21 cellular contexts compared by ENCODE assay signal in genomic region chr2:2520396-2520795, GRCh38.
DNase-seq lines count a peak whose midpoint lies in the region; ATAC-seq and TF ChIP-seq lines count a peak whose summit lies in the region.
"Had no signal": no experiment of that assay in that cellular context is flagged by ENCODE, and none has a peak within 500 bp of the region (broad histone marks: within the 10 kb centered on the region; RNA-seq: fewer than 3 reads in every experiment).

No MANE protein-coding gene starts in this region.

- H3K27me3 ChIP-seq in WERI-Rb-1 (ENCODE audit: insufficient read depth, low read depth, severe bottlenecking) (no peaks in the 10 kb centered on the region), neural progenitor cell (no peaks in the 10 kb centered on the region)

- peak; percentile 3 for DNase-seq in NCI-H1417 treated with DMSO at 0.1 percent for 48 hours (lab: John Stamatoyannopoulos, UW)
- DNase-seq in WERI-Rb-1, result peak; percentile 35
- DNase-seq in iPS-NIHi7 (ENCODE audit: extremely low spot score), result peak; percentile 47
- peak; percentile 70 for DNase-seq in neural progenitor cell (ENCODE audit: low spot score)
- DNase-seq in effector CD4-positive, alpha-beta T cell, result no peak
- DNase-seq in MV-4-11 (lab: John Stamatoyannopoulos, UW), result no peak
- no peak for DNase-seq in stimulated activated CD4-positive, alpha-beta T cell treated with anti-CD3 and anti-CD28 coated beads, Interleukin-4, amount 100 ng/mL, for 4 hours
- DNase-seq: ACHN; C1 segment of cervical spinal cord; CD8-positive, alpha-beta memory T cell; DMS53; EL; KBM-7; NCI-H1105 treated with DMSO at 0.1 percent for 48 hours; NCI-H2029; NCI-H510A; NCI-H774; SHP77 treated with DMSO at 0.1 percent for 48 hours had no signal

- H3K36me3 ChIP-seq in WERI-Rb-1 (no peaks in the 10 kb centered on the region), neural progenitor cell (no peaks in the 10 kb centered on the region)

- H3K4me2 ChIP-seq in neural progenitor cell, result no peak overlapping the region

- no peak for ATAC-seq in GM21717 (IDR thresholded peaks at IDR 0.05; ENCODE audit: unreplicated experiment)
- ATAC-seq: HepG2, SK-N-SH treated with all-trans-retinoic acid at 6 μM for 48 hours had no signal

- no peak overlapping the region for H3K9ac ChIP-seq in neural progenitor cell

- H3K9me3 ChIP-seq in WERI-Rb-1 (ENCODE audit: severe bottlenecking) (no peaks in the 10 kb centered on the region), neural progenitor cell (ENCODE audit: low read depth) (no peaks in the 10 kb centered on the region)

- H3K4me3 ChIP-seq in WERI-Rb-1 (ENCODE audit: low read depth, low read length) (no peak overlapping the region), neural progenitor cell (no peak overlapping the region)

- peaks cover 5% of the 10 kb centered on the region for H3K4me1 ChIP-seq in neural progenitor cell

- H3K4me3 Mint-ChIP-seq in neural progenitor cell, result no peak overlapping the region
- H3K4me3 Mint-ChIP-seq: CD8-positive, alpha-beta memory T cell had no signal

- no peaks in the 10 kb centered on the region for H3F3A ChIP-seq in neural progenitor cell (ENCODE audit: low read depth)

- H4K20me1 ChIP-seq in neural progenitor cell (ENCODE audit: low read depth), result no peaks in the 10 kb centered on the region

- H3K4me1 Mint-ChIP-seq in neural progenitor cell, result peaks cover 12% of the 10 kb centered on the region
- H3K4me1 Mint-ChIP-seq: CD8-positive, alpha-beta memory T cell had no signal

- H3K9me3 Mint-ChIP-seq in neural progenitor cell, result no peaks in the 10 kb centered on the region

- TF ChIP-seq CTCF in WERI-Rb-1 (IDR thresholded peaks at IDR 0.05; ENCODE audit: low read depth, low read length) (no peak), neural progenitor cell (IDR thresholded peaks at IDR 0.05) (no peak)

- no peaks in the 10 kb centered on the region for H3K79me2 ChIP-seq in neural progenitor cell (ENCODE audit: low read depth)

- H3K36me3 Mint-ChIP-seq in neural progenitor cell, result no peaks in the 10 kb centered on the region
- H3K36me3 Mint-ChIP-seq: CD8-positive, alpha-beta memory T cell had no signal

- H3K27ac ChIP-seq in WERI-Rb-1 (no peak overlapping the region), neural progenitor cell (no peak overlapping the region)

- peaks cover 15% of the 10 kb centered on the region for H3K27me3 Mint-ChIP-seq in neural progenitor cell (ENCODE audit: insufficient read depth, low read depth)

- H3K27ac Mint-ChIP-seq in neural progenitor cell, result peak overlapping the region; percentile 86
- H3K27ac Mint-ChIP-seq: CD8-positive, alpha-beta memory T cell had no signal

- no peak overlapping the region for H2AFZ ChIP-seq in neural progenitor cell (replicated peaks)

Comparison
In these comparisons a context has a peak if more than half of its experiments do, and no peak if none do; other contexts are left out.
1. DNase-seq: peak in NCI-H1417 treated with DMSO at 0.1 percent for 48 hours (single experiment), WERI-Rb-1 (single experiment), iPS-NIHi7 (single experiment) and neural progenitor cell (single experiment); none in effector CD4-positive, alpha-beta T cell (single experiment), MV-4-11 (single experiment) and stimulated activated CD4-positive, alpha-beta T cell treated with anti-CD3 and anti-CD28 coated beads, Interleukin-4, amount 100 ng/mL, for 4 hours (0 of 2).